18 cellular contexts compared by ENCODE assay signal in genomic region chr9:91172329-91172728, GRCh38.
DNase-seq lines count a peak whose midpoint lies in the region; ATAC-seq, FAIRE-seq and TF ChIP-seq lines count a peak whose summit lies in the region.
"Had no signal": no experiment of that assay in that cellular context is flagged by ENCODE, and none has a peak within 500 bp of the region (broad histone marks: within the 10 kb centered on the region; RNA-seq: fewer than 3 reads in every experiment).

No MANE protein-coding gene starts in this region.

- H3K9me2 ChIP-seq in GM23248 (ENCODE audit: insufficient read depth) = no peaks in the 10 kb centered on the region

- H3K4me1 ChIP-seq in GM23248 (ENCODE audit: insufficient read depth) = no peaks in the 10 kb centered on the region
- H3K4me1 ChIP-seq: BE2C, HAP-1 had no signal

- H3K9me3 Mint-ChIP-seq in activated T-cell treated with anti-CD3 and anti-CD28 coated beads, Interleukin-2, amount 50 U/mL, for 72 hours = peaks cover 16 to 21% of the 10 kb centered on the region in 2 donors
- peaks cover 13% of the 10 kb centered on the region for H3K9me3 Mint-ChIP-seq in natural killer cell treated with Interleukin-12 subunit alpha and Interleukin-12 subunit beta and Interleukin-15 and Interleukin-18, amount 100 ng/mL, for 72 hours
- peaks cover 0 to 6% of the 10 kb centered on the region in 2 donors for H3K9me3 Mint-ChIP-seq in natural killer cell

- H3K79me2 ChIP-seq in GM23248 (ENCODE audit: insufficient read depth) = no peaks in the 10 kb centered on the region

- H3K36me3 ChIP-seq in GM23248 (ENCODE audit: low read depth) = no peaks in the 10 kb centered on the region; the same call in 1 of the 2 replicates
- H3K36me3 ChIP-seq: BE2C, HAP-1 had no signal

- peak; percentile 47 for FAIRE-seq in colon (lab: Jason Lieb, UNC)
- FAIRE-seq: GM12878 had no signal

- DNase-seq in activated T-cell treated with anti-CD3 and anti-CD28 coated beads, Interleukin-2, amount 50 U/mL, for 72 hours = no peak
- no peak for DNase-seq in activated T-cell treated with anti-CD3 and anti-CD28 coated beads for 4 hours
- no peak for DNase-seq in natural killer cell treated with Interleukin-12 subunit alpha and Interleukin-12 subunit beta and Interleukin-15 and Interleukin-18, amount 100 ng/mL, for 72 hours (ENCODE audit: low spot score)
- DNase-seq in natural killer cell = no peak
- no peak for DNase-seq in GM23248
- DNase-seq: ACHN; BE2C; C1 segment of cervical spinal cord; CD4-positive, CD25-positive, alpha-beta regulatory T cell; CD8-positive, alpha-beta memory T cell; COR-L47; DMS 273 treated with DMSO at 0.1 percent for 48 hours; DMS53; DND-41; EL had no signal

- no peaks in the 10 kb centered on the region for H3K27me3 Mint-ChIP-seq in activated T-cell treated with anti-CD3 and anti-CD28 coated beads, Interleukin-2, amount 50 U/mL, for 72 hours (ENCODE audit: low read depth)
- H3K27me3 Mint-ChIP-seq in natural killer cell treated with Interleukin-12 subunit alpha and Interleukin-12 subunit beta and Interleukin-15 and Interleukin-18, amount 100 ng/mL, for 72 hours = no peaks in the 10 kb centered on the region
- no peaks in the 10 kb centered on the region for H3K27me3 Mint-ChIP-seq in natural killer cell (ENCODE audit: low read depth in 2 of 2)
- H3K27me3 Mint-ChIP-seq: CD8-positive, alpha-beta memory T cell had no signal

- in situ Hi-C loops in GM23248 (cut with MboI) = no loop called here

- no peak for ATAC-seq in activated T-cell treated with anti-CD3 and anti-CD28 coated beads, Interleukin-2, amount 50 U/mL, for 72 hours (replicated peaks in 1 of 2)
- ATAC-seq in natural killer cell treated with Interleukin-12 subunit alpha and Interleukin-12 subunit beta and Interleukin-15 and Interleukin-18, amount 100 ng/mL, for 72 hours = no peak
- ATAC-seq in natural killer cell = no peak
- ATAC-seq: GM12878 had no signal

- no peaks in the 10 kb centered on the region for H3K9me3 ChIP-seq in GM23248 (ENCODE audit: low read depth)
- H3K9me3 ChIP-seq: BE2C had no signal

- no peak overlapping the region for H3K4me3 ChIP-seq in GM23248
- H3K4me3 ChIP-seq: GM12878, HAP-1 had no signal

- no peaks in the 10 kb centered on the region for H3K27me3 ChIP-seq in GM23248 (replicated peaks; ENCODE audit: insufficient read depth)
- H3K27me3 ChIP-seq: BE2C had no signal

- peaks cover 30 to 34% of the 10 kb centered on the region in 2 donors for H3K36me3 Mint-ChIP-seq in activated T-cell treated with anti-CD3 and anti-CD28 coated beads, Interleukin-2, amount 50 U/mL, for 72 hours (ENCODE audit: insufficient read depth in 2 of 2)
- peaks cover 26% of the 10 kb centered on the region for H3K36me3 Mint-ChIP-seq in natural killer cell treated with Interleukin-12 subunit alpha and Interleukin-12 subunit beta and Interleukin-15 and Interleukin-18, amount 100 ng/mL, for 72 hours
- H3K36me3 Mint-ChIP-seq in natural killer cell = peaks cover 17% of the 10 kb centered on the region

- peaks cover 54% of the 10 kb centered on the region for H3K4me1 Mint-ChIP-seq in activated T-cell treated with anti-CD3 and anti-CD28 coated beads, Interleukin-2, amount 50 U/mL, for 72 hours (ENCODE audit: low read depth)
- H3K4me1 Mint-ChIP-seq in natural killer cell treated with Interleukin-12 subunit alpha and Interleukin-12 subunit beta and Interleukin-15 and Interleukin-18, amount 100 ng/mL, for 72 hours (ENCODE audit: low read depth in 2 of 2) = peaks cover 26 to 41% of the 10 kb centered on the region in 2 donors
- H3K4me1 Mint-ChIP-seq in natural killer cell = peaks cover 28 to 45% of the 10 kb centered on the region in 2 donors

- H4K20me1 ChIP-seq in GM23248 (ENCODE audit: insufficient read depth) = no peaks in the 10 kb centered on the region

- H3K9ac ChIP-seq in GM23248 = no peak overlapping the region

- no peaks in the 10 kb centered on the region for H3F3A ChIP-seq in GM23248 (ENCODE audit: insufficient read depth)

- no peak for TF ChIP-seq CTCF in natural killer cell (IDR thresholded peaks at IDR 0.05)

- no peak overlapping the region for H3K4me2 ChIP-seq in GM23248 (ENCODE audit: unreplicated experiment)

- 37 to 38% methylated on average over 1 of the region's 1 CpG for WGBS in GM23248 (ENCODE audit: low coverage in 1 of 2, low lambda C conversion rate in 2 of 2, missing lambda C conversion rate in 2 of 2), 2 experiments

- peak overlapping the region in 1 of 2 donors; percentile 44 for H3K4me3 Mint-ChIP-seq in activated T-cell treated with anti-CD3 and anti-CD28 coated beads, Interleukin-2, amount 50 U/mL, for 72 hours
- H3K4me3 Mint-ChIP-seq in natural killer cell treated with Interleukin-12 subunit alpha and Interleukin-12 subunit beta and Interleukin-15 and Interleukin-18, amount 100 ng/mL, for 72 hours = peak overlapping the region; percentile 13
- H3K4me3 Mint-ChIP-seq in natural killer cell = no peak overlapping the region
- H3K4me3 Mint-ChIP-seq: CD4-positive, CD25-positive, alpha-beta regulatory T cell; CD8-positive, alpha-beta memory T cell had no signal

- peak overlapping the region; percentile 83 for H3K27ac Mint-ChIP-seq in activated T-cell treated with anti-CD3 and anti-CD28 coated beads, Interleukin-2, amount 50 U/mL, for 72 hours
- H3K27ac Mint-ChIP-seq in natural killer cell treated with Interleukin-12 subunit alpha and Interleukin-12 subunit beta and Interleukin-15 and Interleukin-18, amount 100 ng/mL, for 72 hours = no peak overlapping the region
- H3K27ac Mint-ChIP-seq in natural killer cell = no peak overlapping the region
- H3K27ac Mint-ChIP-seq: CD8-positive, alpha-beta memory T cell had no signal

- H3K27ac ChIP-seq in GM23248 = no peak overlapping the region

- H2AFZ ChIP-seq in GM23248 = no peak overlapping the region

- intact Hi-C loops in natural killer cell (cut with micrococcal nuclease) = no loop called here
